Comparison of ENCODE assay signal across 1 cellular context in the genomic region with DNA sequence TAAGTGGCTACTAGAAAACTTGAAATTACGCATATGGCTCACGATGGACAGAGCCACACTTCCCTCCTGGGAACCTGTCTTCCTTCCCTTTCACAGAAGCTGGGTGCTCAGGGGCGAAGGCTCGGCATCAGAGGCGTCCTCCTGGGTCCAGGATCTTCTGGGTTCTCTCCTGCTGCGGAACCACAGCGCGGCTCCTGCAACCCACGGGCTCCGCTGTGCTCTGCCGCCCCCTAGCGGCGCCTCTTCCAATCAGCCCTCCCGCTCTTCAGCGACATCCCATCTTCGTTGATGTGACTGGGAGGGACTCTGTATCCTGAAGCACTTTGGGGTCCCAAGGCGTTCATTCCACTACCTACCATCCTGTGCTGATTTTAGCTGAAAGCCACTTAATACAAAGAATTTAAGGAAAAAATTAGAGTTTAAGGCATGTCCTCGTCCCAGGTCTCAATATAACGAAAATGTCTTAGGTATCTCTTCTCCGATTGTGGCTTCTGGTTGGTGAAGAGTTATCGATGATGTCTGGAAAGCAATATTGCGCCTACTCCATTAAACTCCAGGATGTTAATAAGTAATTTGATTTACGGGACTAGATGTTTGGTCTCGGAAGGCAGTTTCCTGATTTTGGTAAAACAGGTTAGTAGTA.
TF ChIP-seq lines count a peak whose summit lies in the region.

No MANE protein-coding gene starts in this region.

TF ChIP-seq in HCT116, 20 proteins besides CTCF, POLR2A, EP300 and RAD21 (continued from another document):
- TF ChIP-seq, protein P1, sequence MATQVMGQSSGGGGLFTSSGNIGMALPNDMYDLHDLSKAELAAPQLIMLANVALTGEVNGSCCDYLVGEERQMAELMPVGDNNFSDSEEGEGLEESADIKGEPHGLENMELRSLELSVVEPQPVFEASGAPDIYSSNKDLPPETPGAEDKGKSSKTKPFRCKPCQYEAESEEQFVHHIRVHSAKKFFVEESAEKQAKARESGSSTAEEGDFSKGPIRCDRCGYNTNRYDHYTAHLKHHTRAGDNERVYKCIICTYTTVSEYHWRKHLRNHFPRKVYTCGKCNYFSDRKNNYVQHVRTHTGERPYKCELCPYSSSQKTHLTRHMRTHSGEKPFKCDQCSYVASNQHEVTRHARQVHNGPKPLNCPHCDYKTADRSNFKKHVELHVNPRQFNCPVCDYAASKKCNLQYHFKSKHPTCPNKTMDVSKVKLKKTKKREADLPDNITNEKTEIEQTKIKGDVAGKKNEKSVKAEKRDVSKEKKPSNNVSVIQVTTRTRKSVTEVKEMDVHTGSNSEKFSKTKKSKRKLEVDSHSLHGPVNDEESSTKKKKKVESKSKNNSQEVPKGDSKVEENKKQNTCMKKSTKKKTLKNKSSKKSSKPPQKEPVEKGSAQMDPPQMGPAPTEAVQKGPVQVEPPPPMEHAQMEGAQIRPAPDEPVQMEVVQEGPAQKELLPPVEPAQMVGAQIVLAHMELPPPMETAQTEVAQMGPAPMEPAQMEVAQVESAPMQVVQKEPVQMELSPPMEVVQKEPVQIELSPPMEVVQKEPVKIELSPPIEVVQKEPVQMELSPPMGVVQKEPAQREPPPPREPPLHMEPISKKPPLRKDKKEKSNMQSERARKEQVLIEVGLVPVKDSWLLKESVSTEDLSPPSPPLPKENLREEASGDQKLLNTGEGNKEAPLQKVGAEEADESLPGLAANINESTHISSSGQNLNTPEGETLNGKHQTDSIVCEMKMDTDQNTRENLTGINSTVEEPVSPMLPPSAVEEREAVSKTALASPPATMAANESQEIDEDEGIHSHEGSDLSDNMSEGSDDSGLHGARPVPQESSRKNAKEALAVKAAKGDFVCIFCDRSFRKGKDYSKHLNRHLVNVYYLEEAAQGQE (IDR thresholded peaks at IDR 0.05; ENCODE audit: low read depth), result no peak
- TF ChIP-seq, protein P2, sequence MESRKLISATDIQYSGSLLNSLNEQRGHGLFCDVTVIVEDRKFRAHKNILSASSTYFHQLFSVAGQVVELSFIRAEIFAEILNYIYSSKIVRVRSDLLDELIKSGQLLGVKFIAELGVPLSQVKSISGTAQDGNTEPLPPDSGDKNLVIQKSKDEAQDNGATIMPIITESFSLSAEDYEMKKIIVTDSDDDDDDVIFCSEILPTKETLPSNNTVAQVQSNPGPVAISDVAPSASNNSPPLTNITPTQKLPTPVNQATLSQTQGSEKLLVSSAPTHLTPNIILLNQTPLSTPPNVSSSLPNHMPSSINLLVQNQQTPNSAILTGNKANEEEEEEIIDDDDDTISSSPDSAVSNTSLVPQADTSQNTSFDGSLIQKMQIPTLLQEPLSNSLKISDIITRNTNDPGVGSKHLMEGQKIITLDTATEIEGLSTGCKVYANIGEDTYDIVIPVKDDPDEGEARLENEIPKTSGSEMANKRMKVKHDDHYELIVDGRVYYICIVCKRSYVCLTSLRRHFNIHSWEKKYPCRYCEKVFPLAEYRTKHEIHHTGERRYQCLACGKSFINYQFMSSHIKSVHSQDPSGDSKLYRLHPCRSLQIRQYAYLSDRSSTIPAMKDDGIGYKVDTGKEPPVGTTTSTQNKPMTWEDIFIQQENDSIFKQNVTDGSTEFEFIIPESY (IDR thresholded peaks at IDR 0.05; ENCODE audit: extremely low read depth, insufficient replicate concordance, low read length), result no peak
- TF ChIP-seq, protein P3, sequence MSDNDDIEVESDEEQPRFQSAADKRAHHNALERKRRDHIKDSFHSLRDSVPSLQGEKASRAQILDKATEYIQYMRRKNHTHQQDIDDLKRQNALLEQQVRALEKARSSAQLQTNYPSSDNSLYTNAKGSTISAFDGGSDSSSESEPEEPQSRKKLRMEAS (IDR thresholded peaks at IDR 0.05), result no peak
